ENCODE assay signal across 22 cellular contexts in the genomic region with DNA sequence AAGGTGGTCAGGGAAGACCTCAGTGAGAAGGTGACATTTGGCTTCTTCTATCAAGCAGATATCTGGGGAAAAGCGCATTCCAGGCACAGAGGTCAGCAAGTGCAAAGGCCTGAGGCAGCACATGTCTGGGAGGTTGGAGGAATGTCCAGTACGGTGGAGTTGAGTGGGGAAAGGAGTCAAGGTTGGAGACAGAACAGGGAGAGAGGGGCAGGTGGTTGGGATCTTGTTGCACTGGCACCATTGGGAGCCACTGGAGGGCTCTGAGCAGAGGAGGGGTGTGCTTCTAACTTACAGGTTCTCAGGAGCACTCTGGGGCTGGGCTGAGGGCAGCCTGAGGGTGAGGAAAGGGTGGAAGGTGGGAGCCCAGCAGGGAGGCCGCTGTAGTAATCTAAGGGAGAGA. TPM values are rescaled to one million over a fixed set of nuclear protein-coding genes. Genes with fewer than 3 reads are reported as not detected.
DNase-seq lines count a peak whose midpoint lies in the region; ATAC-seq and TF ChIP-seq lines count a peak whose summit lies in the region.
"Had no signal": no experiment of that assay in that cellular context is flagged by ENCODE, and none has a peak within 500 bp of the region (broad histone marks: within the 10 kb centered on the region; RNA-seq: fewer than 3 reads in every experiment).

No MANE protein-coding gene starts in this region.

- no peaks in the 10 kb centered on the region for H3K9me3 ChIP-seq in WERI-Rb-1 (ENCODE audit: severe bottlenecking)
- H3K9me3 ChIP-seq: BE2C, testis had no signal

- POLR2A ChIA-PET in activated CD8-positive, alpha-beta T cell treated with anti-CD3 and anti-CD28 coated beads, Interleukin-2, amount 10 ng/mL, durations not matched to agents 7 days and 5 days (lab: Charles Lee) = no interaction called here
- POLR2A ChIA-PET in activated CD8-positive, alpha-beta T cell treated with anti-CD3 and anti-CD28 coated beads for 36 hours (lab: Charles Lee) = no interaction called here

- no peaks in the 10 kb centered on the region for H3K27me3 Mint-ChIP-seq in activated CD8-positive, alpha-beta T cell treated with anti-CD3 and anti-CD28 coated beads, Interleukin-2, amount 10 ng/mL, durations not matched to agents 7 days and 5 days (ENCODE audit: low read depth)
- no peaks in the 10 kb centered on the region for H3K27me3 Mint-ChIP-seq in activated CD8-positive, alpha-beta T cell treated with anti-CD3 and anti-CD28 coated beads for 36 hours
- H3K27me3 Mint-ChIP-seq: central memory CD8-positive, alpha-beta T cell; natural killer cell treated with Interleukin-12 subunit alpha and Interleukin-12 subunit beta and Interleukin-15 and Interleukin-18, amount 100 ng/mL, for 72 hours had no signal

- H3K27ac Mint-ChIP-seq in activated CD8-positive, alpha-beta T cell treated with anti-CD3 and anti-CD28 coated beads, Interleukin-2, amount 10 ng/mL, durations not matched to agents 7 days and 5 days = no peak overlapping the region
- no peak overlapping the region for H3K27ac Mint-ChIP-seq in activated CD8-positive, alpha-beta T cell treated with anti-CD3 and anti-CD28 coated beads for 36 hours
- H3K27ac Mint-ChIP-seq in stimulated activated effector memory CD8-positive, alpha-beta T cell treated with anti-CD3 and anti-CD28 coated beads, Interleukin-12 subunit alpha, Interleukin-12 subunit beta, amount 100 ng/mL, for 72 hours = peak overlapping the region; percentile 54
- H3K27ac Mint-ChIP-seq: natural killer cell treated with Interleukin-12 subunit alpha and Interleukin-12 subunit beta and Interleukin-15 and Interleukin-18, amount 100 ng/mL, for 72 hours had no signal

- CTCF ChIA-PET in activated CD8-positive, alpha-beta T cell treated with anti-CD3 and anti-CD28 coated beads, Interleukin-2, amount 10 ng/mL, durations not matched to agents 7 days and 5 days (lab: Charles Lee) = no interaction called here
- CTCF ChIA-PET in activated CD8-positive, alpha-beta T cell treated with anti-CD3 and anti-CD28 coated beads for 36 hours (lab: Charles Lee) = no interaction called here

- intact Hi-C loops in activated CD8-positive, alpha-beta T cell treated with anti-CD3 and anti-CD28 coated beads for 36 hours (cut with micrococcal nuclease) = no loop called here

- no peaks in the 10 kb centered on the region for H3K27me3 ChIP-seq in WERI-Rb-1 (ENCODE audit: insufficient read depth, low read depth, severe bottlenecking)
- H3K27me3 ChIP-seq: BE2C, foreskin keratinocyte, testis had no signal

- H3K4me3 ChIP-seq in WERI-Rb-1 (ENCODE audit: low read depth, low read length) = no peak overlapping the region
- H3K4me3 ChIP-seq: testis had no signal

- DNase-seq in activated CD8-positive, alpha-beta T cell treated with anti-CD3 and anti-CD28 coated beads, Interleukin-2, amount 10 ng/mL, durations not matched to agents 7 days and 5 days = peak; percentile 18
- no peak for DNase-seq in activated CD8-positive, alpha-beta T cell treated with anti-CD3 and anti-CD28 coated beads for 36 hours
- DNase-seq in M059J (ENCODE audit: low read depth) (peak; percentile 38), cerebellar cortex (ENCODE audit: low spot score) (peak; percentile 37), SK-N-DZ (ENCODE audit: low spot score) (no peak), WERI-Rb-1 (no peak), hippocampal formation (lab: John Stamatoyannopoulos, UW) (no peak)
- DNase-seq in stimulated activated effector memory CD8-positive, alpha-beta T cell treated with anti-CD3 and anti-CD28 coated beads, Interleukin-12 subunit alpha, Interleukin-12 subunit beta, amount 100 ng/mL, for 72 hours (ENCODE audit: low spot score in 2 of 2) = no peak
- DNase-seq: 8988T; activated naive CD4-positive, alpha-beta T cell treated with anti-CD3 and anti-CD28 coated beads, Interleukin-2, amount 50 U/mL, for 16 hours; DMS79 treated with DMSO at 0.1 percent for 48 hours; erythroblast; foreskin keratinocyte; Karpas-422; NCI-H2029; NCI-H774; SHP77; testis had no signal

- H3K27ac ChIP-seq in WERI-Rb-1 = no peak overlapping the region
- H3K27ac ChIP-seq: foreskin keratinocyte, parathyroid adenoma, testis had no signal

- H3K36me3 Mint-ChIP-seq in activated CD8-positive, alpha-beta T cell treated with anti-CD3 and anti-CD28 coated beads, Interleukin-2, amount 10 ng/mL, durations not matched to agents 7 days and 5 days (ENCODE audit: low read depth) = peaks cover 18% of the 10 kb centered on the region
- peaks cover 6% of the 10 kb centered on the region for H3K36me3 Mint-ChIP-seq in activated CD8-positive, alpha-beta T cell treated with anti-CD3 and anti-CD28 coated beads for 36 hours (ENCODE audit: low read depth)
- H3K36me3 Mint-ChIP-seq in stimulated activated effector memory CD8-positive, alpha-beta T cell treated with anti-CD3 and anti-CD28 coated beads, Interleukin-12 subunit alpha, Interleukin-12 subunit beta, amount 100 ng/mL, for 72 hours = peaks cover 35% of the 10 kb centered on the region

- H3K4me3 Mint-ChIP-seq in activated CD8-positive, alpha-beta T cell treated with anti-CD3 and anti-CD28 coated beads, Interleukin-2, amount 10 ng/mL, durations not matched to agents 7 days and 5 days = no peak overlapping the region
- H3K4me3 Mint-ChIP-seq in activated CD8-positive, alpha-beta T cell treated with anti-CD3 and anti-CD28 coated beads for 36 hours = no peak overlapping the region
- no peak overlapping the region for H3K4me3 Mint-ChIP-seq in stimulated activated effector memory CD8-positive, alpha-beta T cell treated with anti-CD3 and anti-CD28 coated beads, Interleukin-12 subunit alpha, Interleukin-12 subunit beta, amount 100 ng/mL, for 72 hours
- H3K4me3 Mint-ChIP-seq: central memory CD8-positive, alpha-beta T cell; natural killer cell treated with Interleukin-12 subunit alpha and Interleukin-12 subunit beta and Interleukin-15 and Interleukin-18, amount 100 ng/mL, for 72 hours had no signal

- H3K9me3 Mint-ChIP-seq in activated CD8-positive, alpha-beta T cell treated with anti-CD3 and anti-CD28 coated beads, Interleukin-2, amount 10 ng/mL, durations not matched to agents 7 days and 5 days (ENCODE audit: insufficient read depth) = no peaks in the 10 kb centered on the region
- H3K9me3 Mint-ChIP-seq in activated CD8-positive, alpha-beta T cell treated with anti-CD3 and anti-CD28 coated beads for 36 hours = peaks cover 2% of the 10 kb centered on the region
- no peaks in the 10 kb centered on the region for H3K9me3 Mint-ChIP-seq in stimulated activated effector memory CD8-positive, alpha-beta T cell treated with anti-CD3 and anti-CD28 coated beads, Interleukin-12 subunit alpha, Interleukin-12 subunit beta, amount 100 ng/mL, for 72 hours
- H3K9me3 Mint-ChIP-seq: central memory CD8-positive, alpha-beta T cell; natural killer cell treated with Interleukin-12 subunit alpha and Interleukin-12 subunit beta and Interleukin-15 and Interleukin-18, amount 100 ng/mL, for 72 hours had no signal

- peaks cover 4% of the 10 kb centered on the region for H3K4me1 Mint-ChIP-seq in activated CD8-positive, alpha-beta T cell treated with anti-CD3 and anti-CD28 coated beads, Interleukin-2, amount 10 ng/mL, durations not matched to agents 7 days and 5 days (ENCODE audit: low read depth)
- peaks cover 2% of the 10 kb centered on the region for H3K4me1 Mint-ChIP-seq in activated CD8-positive, alpha-beta T cell treated with anti-CD3 and anti-CD28 coated beads for 36 hours (ENCODE audit: low read depth)
- H3K4me1 Mint-ChIP-seq in stimulated activated effector memory CD8-positive, alpha-beta T cell treated with anti-CD3 and anti-CD28 coated beads, Interleukin-12 subunit alpha, Interleukin-12 subunit beta, amount 100 ng/mL, for 72 hours = no peaks in the 10 kb centered on the region
- H3K4me1 Mint-ChIP-seq: central memory CD8-positive, alpha-beta T cell had no signal

- H3K36me3 ChIP-seq in WERI-Rb-1 = peaks cover 10% of the 10 kb centered on the region

- no peak for ATAC-seq in activated CD8-positive, alpha-beta T cell treated with anti-CD3 and anti-CD28 coated beads, Interleukin-2, amount 10 ng/mL, durations not matched to agents 7 days and 5 days
- ATAC-seq in activated CD8-positive, alpha-beta T cell treated with anti-CD3 and anti-CD28 coated beads for 36 hours = no peak
- no peak for ATAC-seq in stimulated activated effector memory CD8-positive, alpha-beta T cell treated with anti-CD3 and anti-CD28 coated beads, Interleukin-12 subunit alpha, Interleukin-12 subunit beta, amount 100 ng/mL, for 72 hours
- ATAC-seq: natural killer cell treated with Interleukin-12 subunit alpha and Interleukin-12 subunit beta and Interleukin-15 and Interleukin-18, amount 100 ng/mL, for 72 hours had no signal

- TF ChIP-seq CTCF in activated CD8-positive, alpha-beta T cell treated with anti-CD3 and anti-CD28 coated beads for 36 hours (IDR thresholded peaks at IDR 0.05) = no peak
- TF ChIP-seq CTCF in WERI-Rb-1 (IDR thresholded peaks at IDR 0.05; ENCODE audit: low read depth, low read length) = no peak

RNA-seq across cellular contexts. Expression of gene EID3, which starts 52.1 kb away (rescaled TPM):
- 1 to 10 TPM; 7.2 to 7.8 TPM for total RNA-seq in activated CD8-positive, alpha-beta T cell treated with anti-CD3 and anti-CD28 coated beads, Interleukin-2, amount 10 ng/mL, durations not matched to agents 7 days and 5 days
- 1 to 10 TPM; 3.7 to 4.8 TPM for total RNA-seq in activated CD8-positive, alpha-beta T cell treated with anti-CD3 and anti-CD28 coated beads for 36 hours
- 0.10 and 1.0 TPM in 2 replicates for total RNA-seq in M059J (2014; rRNA removed; shearing (Covaris generic))
- polyA plus RNA-seq in SK-N-DZ (2014; cell fraction: cytosol; rRNA removed) = 0.41 TPM in 1 of 2 replicates, not detected in the other
- 0.52 and 1.5 TPM in 2 replicates for polyA plus RNA-seq in SK-N-DZ (2014; cell fraction: nucleus; rRNA removed)

Comparison
In these comparisons a context has a peak if more than half of its experiments do, and no peak if none do; other contexts are left out.
1. DNase-seq: peak in activated CD8-positive, alpha-beta T cell treated with anti-CD3 and anti-CD28 coated beads, Interleukin-2, amount 10 ng/mL, durations not matched to agents 7 days and 5 days (single experiment), M059J (single experiment) and cerebellar cortex (single experiment); none in activated CD8-positive, alpha-beta T cell treated with anti-CD3 and anti-CD28 coated beads for 36 hours (single experiment), stimulated activated effector memory CD8-positive, alpha-beta T cell treated with anti-CD3 and anti-CD28 coated beads, Interleukin-12 subunit alpha, Interleukin-12 subunit beta, amount 100 ng/mL, for 72 hours (0 of 2), SK-N-DZ (single experiment), WERI-Rb-1 (single experiment) and hippocampal formation (0 of 2).